Comparison of ENCODE assay signal across 8 cellular contexts in the genomic region with DNA sequence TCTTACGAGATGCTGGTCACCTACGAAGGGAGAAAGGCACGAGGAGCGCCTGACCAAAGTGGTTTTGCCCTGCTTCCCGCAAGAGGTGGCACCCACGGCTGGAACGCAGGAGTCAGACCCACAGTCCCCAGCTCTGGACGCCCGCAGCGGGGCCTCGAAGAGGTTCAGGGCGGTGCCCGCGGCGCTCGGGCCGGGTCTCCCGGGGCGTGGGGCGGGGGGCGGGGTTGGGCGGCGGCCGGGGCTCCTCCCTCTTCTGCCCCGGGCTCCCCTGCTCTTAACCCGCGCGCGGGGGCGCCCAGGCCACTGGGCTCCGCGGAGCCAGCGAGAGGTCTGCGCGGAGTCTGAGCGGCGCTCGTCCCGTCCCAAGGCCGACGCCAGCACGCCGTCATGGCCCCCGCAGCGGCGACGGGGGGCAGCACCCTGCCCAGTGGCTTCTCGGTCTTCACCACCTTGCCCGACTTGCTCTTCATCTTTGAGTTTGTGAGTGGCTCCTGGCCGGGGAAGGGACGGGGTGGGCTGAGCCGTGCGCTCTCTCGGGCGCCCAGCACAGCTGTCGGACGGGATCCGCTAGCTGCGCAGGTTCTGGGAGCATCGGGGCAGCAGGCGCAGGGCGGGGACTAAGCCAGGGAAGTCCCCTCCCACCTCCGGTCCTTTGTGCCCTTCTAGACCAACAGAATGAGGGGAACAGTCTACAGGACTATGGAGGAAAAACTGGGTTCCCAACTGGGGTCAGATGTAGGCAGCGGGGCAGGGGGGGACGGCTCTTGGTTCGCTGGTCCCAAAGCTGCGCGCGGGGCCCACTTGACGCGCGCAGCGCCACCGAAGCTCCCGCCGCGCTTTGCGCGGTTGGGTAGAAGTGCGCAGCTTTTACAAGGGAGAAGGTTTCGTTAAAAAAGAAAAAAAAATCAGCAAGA. TPM values are rescaled to one million over a fixed set of nuclear protein-coding genes. Genes with fewer than 3 reads are reported as not detected.
DNase-seq lines count a peak whose midpoint lies in the region; ATAC-seq, FAIRE-seq and TF ChIP-seq lines count a peak whose summit lies in the region.

MAL (plus strand) TSS at position 303 of the 914 bp plus-strand sequence; CDS start at position 388, 85 bp downstream.

- peaks cover 8% of the 10 kb centered on the region for H3K36me3 Mint-ChIP-seq in T-cell

- peaks cover 42% of the 10 kb centered on the region for H3K27me3 ChIP-seq in smooth muscle cell (ENCODE audit: low read depth)

- no peaks in the 10 kb centered on the region for H3K36me3 ChIP-seq in smooth muscle cell (ENCODE audit: low read depth)

- ATAC-seq in T-cell (replicated peaks in 1 of 4), result peak; percentile 69 to 72 (median 70)
- ATAC-seq in HG03378 (IDR thresholded peaks at IDR 0.05; ENCODE audit: unreplicated experiment), result no peak

- CTCF ChIA-PET in T-cell (lab: Charles Lee), result interaction anchor here (0.8 to 6.5 kb wide), 6 partner anchors 28 to 90 kb away, joined by 3 to 154 read pairs (median 5); no protein-coding TSS in a partner anchor

- peaks cover 0 to 11% of the 10 kb centered on the region in 2 donors for H3K27me3 Mint-ChIP-seq in T-cell

- H3K4me2 ChIP-seq in smooth muscle cell, result no peak within 1 kb of the TSS

- no peak for TF ChIP-seq POLR2A in lower leg skin (IDR thresholded peaks at IDR 0.05)

- TF ChIP-seq CTCF in lower leg skin (IDR thresholded peaks at IDR 0.05), result no peak
- no peak for TF ChIP-seq CTCF in smooth muscle cell (IDR thresholded peaks at IDR 0.05; ENCODE audit: borderline replicate concordance, insufficient read depth, poor library complexity, severe bottlenecking)

- intact Hi-C loops in lower leg skin (cut with DNase I; ENCODE audit: low total_unique reads), result loop anchor here (10.0 kb wide), 1 partner anchor 89 kb away; no protein-coding TSS in a partner anchor

- peak within 1 kb of the TSS; percentile 99 to 100 for H3K27ac Mint-ChIP-seq in T-cell

- H3K4me1 Mint-ChIP-seq in T-cell, result peaks cover 72 to 81% (median 73%) of the 10 kb centered on the region in 3 donors

- no peaks in the 10 kb centered on the region for H3K9me3 ChIP-seq in smooth muscle cell (replicated peaks; ENCODE audit: low read depth)

- H3K4me1 ChIP-seq in smooth muscle cell (ENCODE audit: low read depth), result no peaks in the 10 kb centered on the region

- DNase-seq in GM19239 (ENCODE audit: insufficient read length, low spot score) (no peak), T-cell (peak in 33 of 34 experiments; percentile 22 to 77 (median 49)), anterior cingulate cortex (lab: John Stamatoyannopoulos, UW) (peak in 44 of 58 donors; percentile 13 to 84 (median 65)), lower leg skin (ENCODE audit: low spot score in 2 of 2) (no peak), smooth muscle cell (lab: John Stamatoyannopoulos, UW; ENCODE audit: unreplicated experiment) (no peak), MV-4-11 (lab: John Stamatoyannopoulos, UW) (no peak)
- DNase-seq in stimulated activated CD4-positive, alpha-beta T cell treated with anti-CD3 and anti-CD28 coated beads, TNF-alpha, amount 100 ng/mL, for 1 hour (ENCODE audit: low read depth in 3 of 3, low spot score in 1 of 3), result peak; percentile 24 to 40 (median 30)

- H3K9ac ChIP-seq in smooth muscle cell (ENCODE audit: low read depth), result no peak within 1 kb of the TSS

- no peaks in the 10 kb centered on the region for H3K9me3 Mint-ChIP-seq in T-cell

- H3K27ac ChIP-seq in smooth muscle cell (ENCODE audit: low read depth), result no peak within 1 kb of the TSS

- WGBS in lower leg skin, 2 donors, result 1 to 3% methylated on average over 49 to 59 of the region's 81 CpGs
- 39% methylated on average over 74 of the region's 81 CpGs for WGBS in smooth muscle cell (ENCODE audit: low lambda C conversion rate)

- no peaks in the 10 kb centered on the region for H3K79me2 ChIP-seq in smooth muscle cell (ENCODE audit: low read depth)

- FAIRE-seq in GM19239 (lab: Jason Lieb, UNC), result peak; percentile 67

- H2AFZ ChIP-seq in smooth muscle cell (ENCODE audit: low read depth), result no peak within 1 kb of the TSS

- H3K4me3 ChIP-seq in lower leg skin (ENCODE audit: low read depth, poor library complexity, severe bottlenecking) (peak within 1 kb of the TSS; percentile 10), smooth muscle cell (no peak within 1 kb of the TSS)

- POLR2A ChIA-PET in T-cell (lab: Charles Lee), result no interaction called here

- H3K4me3 Mint-ChIP-seq in T-cell, result peak within 1 kb of the TSS; percentile 99 to 100 (median 99)

- no peaks in the 10 kb centered on the region for H4K20me1 ChIP-seq in smooth muscle cell (ENCODE audit: low read depth)

- no peaks in the 10 kb centered on the region for H3F3A ChIP-seq in smooth muscle cell (ENCODE audit: low read depth)

RNA-seq across cellular contexts. Expression of gene MAL, which starts in this region (rescaled TPM):
- total RNA-seq in T-cell (100 to 1,000 TPM; 129 to 179 (median 150) TPM), lower leg skin (10 to 100 TPM in 2 of 4 donors, 1 to 10 TPM in 2; 5.7 to 24.8 (median 9.4) TPM), smooth muscle cell (not detected in 2 replicates)
- polyA plus RNA-seq in smooth muscle cell, result not detected in 2 replicates

Comparison
In these comparisons a context has a peak if more than half of its experiments do, and no peak if none do; other contexts are left out.
1. DNase-seq: peak in T-cell (33 of 34), anterior cingulate cortex (44 of 58) and stimulated activated CD4-positive, alpha-beta T cell treated with anti-CD3 and anti-CD28 coated beads, TNF-alpha, amount 100 ng/mL, for 1 hour (3 of 3); none in GM19239 (single experiment), lower leg skin (0 of 2), smooth muscle cell (single experiment) and MV-4-11 (single experiment).